14 cellular contexts compared by ENCODE assay signal in the genomic region with DNA sequence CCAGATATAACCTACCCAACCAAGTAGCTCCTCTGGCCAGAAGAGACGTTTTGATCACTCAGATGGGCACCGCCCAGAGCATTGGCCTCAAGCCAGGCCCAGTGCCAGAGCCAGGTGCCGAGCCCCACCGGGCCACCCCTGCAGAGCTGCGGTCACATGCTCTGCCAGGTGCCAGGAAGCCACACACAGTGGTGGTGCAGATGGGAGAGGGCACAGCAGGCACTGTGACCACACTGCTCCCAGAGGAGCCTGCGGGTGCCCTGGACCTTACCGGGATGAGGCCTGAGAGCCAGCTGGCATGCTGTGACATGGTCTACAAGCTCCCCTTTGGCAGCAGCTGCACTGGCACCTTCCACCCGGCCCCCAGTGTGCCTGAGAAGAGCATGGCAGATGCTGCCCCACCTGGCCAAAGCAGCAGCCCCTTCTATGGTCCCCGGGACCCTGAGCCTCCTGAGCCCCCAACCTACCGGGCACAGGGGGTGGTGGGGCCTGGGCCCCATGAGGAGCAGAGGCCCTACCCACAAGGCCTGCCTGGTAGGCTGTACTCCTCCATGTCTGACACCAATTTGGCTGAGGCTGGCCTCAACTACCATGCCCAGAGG. TPM values are rescaled to one million over a fixed set of nuclear protein-coding genes. Genes with fewer than 3 reads are reported as not detected.
DNase-seq lines count a peak whose midpoint lies in the region; ATAC-seq and TF ChIP-seq lines count a peak whose summit lies in the region.
"Had no signal": no experiment of that assay in that cellular context is flagged by ENCODE, and none has a peak within 500 bp of the region (broad histone marks: within the 10 kb centered on the region; RNA-seq: fewer than 3 reads in every experiment).

No MANE protein-coding gene starts in this region.

- H3K36me3 ChIP-seq in MM.1S (replicated peaks; ENCODE audit: insufficient read depth, low read length), result no peaks in the 10 kb centered on the region
- H3K36me3 ChIP-seq in CD8-positive, alpha-beta T cell (ENCODE audit: insufficient read depth, low read length), result no peaks in the 10 kb centered on the region
- H3K36me3 ChIP-seq: ovary had no signal

- no peaks in the 10 kb centered on the region for H4K20me1 ChIP-seq in MM.1S (ENCODE audit: insufficient read depth, low read length)

- CTCF ChIA-PET in CD8-positive, alpha-beta T cell (lab: Charles Lee), result interaction anchor here (2.6 kb wide), 1 partner anchor 115 kb away, joined by 10 read pairs; no protein-coding TSS in a partner anchor
- CTCF ChIA-PET in activated CD8-positive, alpha-beta T cell treated with anti-CD3 and anti-CD28 coated beads for 36 hours (lab: Charles Lee), result interaction anchor here (1.8 kb wide), 1 partner anchor 115 kb away, joined by 8 read pairs; no protein-coding TSS in a partner anchor

- no peak overlapping the region for H3K27ac Mint-ChIP-seq in naive B cell
- no peak overlapping the region for H3K27ac Mint-ChIP-seq in CD8-positive, alpha-beta T cell
- H3K27ac Mint-ChIP-seq in activated CD8-positive, alpha-beta T cell treated with anti-CD3 and anti-CD28 coated beads for 36 hours, result no peak overlapping the region
- H3K27ac Mint-ChIP-seq: stimulated activated naive CD8-positive, alpha-beta T cell treated with anti-CD3 and anti-CD28 coated beads, Interleukin-15, Interleukin-2, amounts not matched to agents 100 ng/mL and 50 ng/mL, for 24 hours had no signal

- H2AFZ ChIP-seq in MM.1S (ENCODE audit: low read length), result no peak overlapping the region

- H3K9ac ChIP-seq in MM.1S (ENCODE audit: low read length), result no peak overlapping the region

- POLR2A ChIA-PET in CD8-positive, alpha-beta T cell (lab: Charles Lee), result no interaction called here
- POLR2A ChIA-PET in activated CD8-positive, alpha-beta T cell treated with anti-CD3 and anti-CD28 coated beads for 36 hours (lab: Charles Lee), result no interaction called here

- no peaks in the 10 kb centered on the region for H3K79me2 ChIP-seq in MM.1S (ENCODE audit: low read length)

- no peaks in the 10 kb centered on the region for H3K9me2 ChIP-seq in MM.1S (replicated peaks; ENCODE audit: insufficient read depth, low read length)

- H3K27me3 Mint-ChIP-seq in naive B cell, result peaks cover 0 to 11% (median 9%) of the 10 kb centered on the region in 3 donors
- H3K27me3 Mint-ChIP-seq in CD8-positive, alpha-beta T cell (ENCODE audit: low read depth), result peaks cover 4% of the 10 kb centered on the region
- no peaks in the 10 kb centered on the region for H3K27me3 Mint-ChIP-seq in activated CD8-positive, alpha-beta T cell treated with anti-CD3 and anti-CD28 coated beads for 36 hours
- H3K27me3 Mint-ChIP-seq: stimulated activated naive CD8-positive, alpha-beta T cell treated with anti-CD3 and anti-CD28 coated beads, Interleukin-15, Interleukin-2, amounts not matched to agents 100 ng/mL and 50 ng/mL, for 24 hours had no signal

- no peak for TF ChIP-seq CTCF in MM.1S (IDR thresholded peaks at IDR 0.05; ENCODE audit: low read length)
- no peak for TF ChIP-seq CTCF in CD8-positive, alpha-beta T cell (IDR thresholded peaks at IDR 0.05)
- no peak for TF ChIP-seq CTCF in activated CD8-positive, alpha-beta T cell treated with anti-CD3 and anti-CD28 coated beads for 36 hours (IDR thresholded peaks at IDR 0.05)

- peak; percentile 56 to 63 for ATAC-seq in naive B cell (ENCODE audit: low read depth in 2 of 2)
- ATAC-seq in CD8-positive, alpha-beta T cell, result no peak
- no peak for ATAC-seq in activated CD8-positive, alpha-beta T cell treated with anti-CD3 and anti-CD28 coated beads for 36 hours
- no peak for ATAC-seq in GM19463 (IDR thresholded peaks at IDR 0.05; ENCODE audit: unreplicated experiment)
- ATAC-seq: sciatic nerve had no signal

- H3K4me1 ChIP-seq in MM.1S (ENCODE audit: low read length), result peaks cover 13% of the 10 kb centered on the region
- H3K4me1 ChIP-seq in CD8-positive, alpha-beta T cell (ENCODE audit: insufficient read depth, low read length), result no peaks in the 10 kb centered on the region

- peaks cover 14% of the 10 kb centered on the region; the same call in 1 of the 2 replicates for H3K27me3 ChIP-seq in MM.1S (replicated peaks; ENCODE audit: insufficient read depth, low read length)
- no peaks in the 10 kb centered on the region for H3K27me3 ChIP-seq in CD8-positive, alpha-beta T cell (ENCODE audit: insufficient read depth, low read length)
- H3K27me3 ChIP-seq: ovary had no signal

- H3K9me3 Mint-ChIP-seq in naive B cell, result no peaks in the 10 kb centered on the region
- no peaks in the 10 kb centered on the region for H3K9me3 Mint-ChIP-seq in CD8-positive, alpha-beta T cell
- H3K9me3 Mint-ChIP-seq in activated CD8-positive, alpha-beta T cell treated with anti-CD3 and anti-CD28 coated beads for 36 hours, result no peaks in the 10 kb centered on the region
- H3K9me3 Mint-ChIP-seq: stimulated activated naive CD8-positive, alpha-beta T cell treated with anti-CD3 and anti-CD28 coated beads, Interleukin-15, Interleukin-2, amounts not matched to agents 100 ng/mL and 50 ng/mL, for 24 hours had no signal

- H3K36me3 Mint-ChIP-seq in naive B cell, result no peaks in the 10 kb centered on the region
- H3K36me3 Mint-ChIP-seq in CD8-positive, alpha-beta T cell, result no peaks in the 10 kb centered on the region
- H3K36me3 Mint-ChIP-seq in activated CD8-positive, alpha-beta T cell treated with anti-CD3 and anti-CD28 coated beads for 36 hours (ENCODE audit: low read depth), result no peaks in the 10 kb centered on the region

- H3K4me3 Mint-ChIP-seq in naive B cell, result no peak overlapping the region
- no peak overlapping the region for H3K4me3 Mint-ChIP-seq in CD8-positive, alpha-beta T cell
- H3K4me3 Mint-ChIP-seq in activated CD8-positive, alpha-beta T cell treated with anti-CD3 and anti-CD28 coated beads for 36 hours, result no peak overlapping the region
- H3K4me3 Mint-ChIP-seq: stimulated activated naive CD8-positive, alpha-beta T cell treated with anti-CD3 and anti-CD28 coated beads, Interleukin-15, Interleukin-2, amounts not matched to agents 100 ng/mL and 50 ng/mL, for 24 hours had no signal

- DNase-seq in COR-L47 (lab: John Stamatoyannopoulos, UW), result peak; percentile 82
- DNase-seq in MM.1S, result peak; percentile 39
- DNase-seq in NCI-H774 (lab: John Stamatoyannopoulos, UW), result peak; percentile 51
- no peak for DNase-seq in naive B cell
- DNase-seq in CD8-positive, alpha-beta T cell, result no peak
- no peak for DNase-seq in activated CD8-positive, alpha-beta T cell treated with anti-CD3 and anti-CD28 coated beads for 36 hours
- DNase-seq in NCI-H446 (lab: John Stamatoyannopoulos, UW), result no peak
- DNase-seq: activated CD4-positive, alpha-beta T cell treated with anti-CD3 and anti-CD28 coated beads, Interleukin-2, amount 50 U/mL, for 1 hour; central memory CD4-positive, alpha-beta T cell; NCI-H187 treated with DMSO at 0.1 percent for 48 hours; ovary had no signal

- H3K9me3 ChIP-seq in MM.1S (replicated peaks; ENCODE audit: insufficient read depth, low read length), result no peaks in the 10 kb centered on the region
- no peaks in the 10 kb centered on the region for H3K9me3 ChIP-seq in CD8-positive, alpha-beta T cell (ENCODE audit: low read length)
- H3K9me3 ChIP-seq: ovary had no signal

- no peak overlapping the region for H3K4me2 ChIP-seq in MM.1S (ENCODE audit: low read depth, low read length)

- intact Hi-C loops in CD8-positive, alpha-beta T cell (cut with DNase I, micrococcal nuclease), result no loop called here
- intact Hi-C loops in activated CD8-positive, alpha-beta T cell treated with anti-CD3 and anti-CD28 coated beads for 36 hours (cut with micrococcal nuclease), result no loop called here

- H3K27ac ChIP-seq in MM.1S (ENCODE audit: low read length), result no peak overlapping the region
- no peak overlapping the region for H3K27ac ChIP-seq in CD8-positive, alpha-beta T cell (ENCODE audit: low read depth, low read length)
- H3K27ac ChIP-seq: ovary had no signal

- no peak overlapping the region for H3K4me3 ChIP-seq in MM.1S (ENCODE audit: low read length)
- H3K4me3 ChIP-seq in CD8-positive, alpha-beta T cell (ENCODE audit: low read depth, low read length), result no peak overlapping the region
- H3K4me3 ChIP-seq: ovary had no signal

- H3F3A ChIP-seq in MM.1S (ENCODE audit: insufficient read depth, low read length), result no peaks in the 10 kb centered on the region

- peaks cover 0 to 8% (median 2%) of the 10 kb centered on the region in 3 donors for H3K4me1 Mint-ChIP-seq in naive B cell
- no peaks in the 10 kb centered on the region for H3K4me1 Mint-ChIP-seq in CD8-positive, alpha-beta T cell (ENCODE audit: low read depth)
- H3K4me1 Mint-ChIP-seq in activated CD8-positive, alpha-beta T cell treated with anti-CD3 and anti-CD28 coated beads for 36 hours (ENCODE audit: low read depth), result no peaks in the 10 kb centered on the region

RNA-seq across cellular contexts. Expression of a gene that starts 19.1 kb away (rescaled TPM):
- polyA plus RNA-seq in naive B cell (ENCODE audit: low read depth in 6 of 6), result 100 to 1,000 TPM in 1 of 6 donors, 10 to 100 TPM in 5; 73.4 to 105 (median 82.2) TPM
- 10 to 100 TPM; 40.8 to 48.9 TPM for total RNA-seq in CD8-positive, alpha-beta T cell
- 100 to 1,000 TPM; 165 to 166 TPM for total RNA-seq in activated CD8-positive, alpha-beta T cell treated with anti-CD3 and anti-CD28 coated beads for 36 hours

RNA-seq across cellular contexts. Expression of a gene that starts 34.2 kb away (rescaled TPM):
- polyA plus RNA-seq in naive B cell (ENCODE audit: low read depth in 6 of 6), result 1 to 10 TPM in 2 of 6 donors, under 1 TPM in 1, not detected in 3; 0.41 to 1.8 (median 1.1) TPM
- total RNA-seq in CD8-positive, alpha-beta T cell, result 1 to 10 TPM; 8.6 to 9.1 TPM
- total RNA-seq in activated CD8-positive, alpha-beta T cell treated with anti-CD3 and anti-CD28 coated beads for 36 hours, result 10 to 100 TPM in 1 of 2 experiments, 1 to 10 TPM in 1; 9.6 to 11.8 TPM

RNA-seq across cellular contexts. Expression of a gene that starts 34.3 kb away (rescaled TPM):
- 10 to 100 TPM in 5 of 6 donors, 1 to 10 TPM in 1; 5.7 to 19.5 (median 11.0) TPM for polyA plus RNA-seq in naive B cell (ENCODE audit: low read depth in 6 of 6)
- total RNA-seq in CD8-positive, alpha-beta T cell, result 10 to 100 TPM; 23.7 to 27.0 TPM
- total RNA-seq in activated CD8-positive, alpha-beta T cell treated with anti-CD3 and anti-CD28 coated beads for 36 hours, result 10 to 100 TPM; 22.0 to 31.7 TPM

Comparison
In these comparisons a context has a peak if more than half of its experiments do, and no peak if none do; other contexts are left out.
1. DNase-seq: peak in COR-L47 (single experiment), MM.1S (single experiment) and NCI-H774 (single experiment); none in naive B cell (single experiment), CD8-positive, alpha-beta T cell (0 of 7), activated CD8-positive, alpha-beta T cell treated with anti-CD3 and anti-CD28 coated beads for 36 hours (single experiment) and NCI-H446 (0 of 2).
2. ATAC-seq: peak in naive B cell (2 of 2); none in CD8-positive, alpha-beta T cell (single experiment), activated CD8-positive, alpha-beta T cell treated with anti-CD3 and anti-CD28 coated beads for 36 hours (single experiment) and GM19463 (single experiment).